In the genomic region with DNA sequence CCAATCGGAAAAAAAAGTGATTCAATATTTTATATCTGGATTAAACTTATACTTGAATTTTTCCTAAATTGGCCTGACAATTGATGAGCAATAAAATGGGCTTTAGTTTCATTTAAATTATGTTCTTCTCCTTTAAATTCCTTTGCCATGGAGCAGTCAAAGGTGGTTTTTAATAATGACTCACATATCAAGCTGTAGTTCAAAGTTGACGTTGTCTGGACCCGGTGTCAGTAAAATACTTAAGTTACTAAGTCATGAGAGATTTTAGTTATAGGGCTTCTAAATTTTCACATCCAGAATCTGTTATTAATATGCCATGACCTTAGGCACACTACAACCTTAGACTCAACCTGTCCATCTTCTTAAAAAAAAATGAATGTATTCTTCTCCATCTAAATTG, we compare ENCODE assay signal across 20 cellular contexts.
A peak's percentile ranks its signal among the peaks of the same experiment; 100 is the strongest.
DNase-seq lines count a peak whose midpoint lies in the region; ATAC-seq and TF ChIP-seq lines count a peak whose summit lies in the region.
"Had no signal": no experiment of that assay in that cellular context is flagged by ENCODE, and none has a peak within 500 bp of the region (broad histone marks: within the 10 kb centered on the region; RNA-seq: fewer than 3 reads in every experiment).

No MANE protein-coding gene starts in this region.

- ATAC-seq in thoracic aorta (ENCODE audit: insufficient number of reproducible peaks, low FRiP score, low read depth) (peak; percentile 68), natural killer cell (no peak)

- no peak overlapping the region for H3K27ac Mint-ChIP-seq in natural killer cell
- H3K27ac Mint-ChIP-seq: CD8-positive, alpha-beta memory T cell had no signal

- intact Hi-C loops in cardiac septum (cut with DNase I) (no loop called here), natural killer cell (cut with micrococcal nuclease) (no loop called here)

- no peaks in the 10 kb centered on the region for H3K9me3 ChIP-seq in cardiac muscle cell (ENCODE audit: low read depth)
- H3K9me3 ChIP-seq in adipocyte (ENCODE audit: control insufficient read depth, low read length), result no peaks in the 10 kb centered on the region
- H3K9me3 ChIP-seq in thoracic aorta, result no peaks in the 10 kb centered on the region

- H3K4me1 ChIP-seq in cardiac muscle cell (ENCODE audit: low read depth), result peaks cover 100% of the 10 kb centered on the region
- H3K4me1 ChIP-seq in adipocyte (ENCODE audit: control insufficient read depth, insufficient read depth, low read length), result peaks cover 68% of the 10 kb centered on the region
- peaks cover 24 to 56% of the 10 kb centered on the region in 2 donors for H3K4me1 ChIP-seq in thoracic aorta (ENCODE audit: control insufficient read depth in 1 of 2, low read depth in 2 of 2)

- H3K36me3 ChIP-seq in cardiac muscle cell (no peaks in the 10 kb centered on the region), adipocyte (ENCODE audit: control insufficient read depth, insufficient read depth, low read length, severe bottlenecking) (no peaks in the 10 kb centered on the region), thoracic aorta (no peaks in the 10 kb centered on the region)

- H3K27ac ChIP-seq in cardiac muscle cell (peak overlapping the region; percentile 96), thoracic aorta (peak overlapping the region in 1 of 2 donors; percentile 54)
- H3K27ac ChIP-seq: KMS-11 had no signal

- H3K9me3 Mint-ChIP-seq in natural killer cell, result peaks cover 0 to 2% of the 10 kb centered on the region in 2 donors

- H3K9ac ChIP-seq in adipocyte (ENCODE audit: low read length), result no peak overlapping the region
- H3K9ac ChIP-seq: KMS-11 had no signal

- no peak overlapping the region for H3K4me3 Mint-ChIP-seq in natural killer cell
- H3K4me3 Mint-ChIP-seq: CD8-positive, alpha-beta memory T cell had no signal

- H3K27me3 ChIP-seq in cardiac muscle cell (no peaks in the 10 kb centered on the region), adipocyte (replicated peaks; ENCODE audit: control insufficient read depth, insufficient read depth, low read length) (no peaks in the 10 kb centered on the region), thoracic aorta (replicated peaks; ENCODE audit: insufficient read depth) (no peaks in the 10 kb centered on the region)

- no peaks in the 10 kb centered on the region for H3K36me3 Mint-ChIP-seq in natural killer cell
- H3K36me3 Mint-ChIP-seq: CD8-positive, alpha-beta memory T cell had no signal

- DNase-seq in cardiac muscle cell (ENCODE audit: low read depth in 1 of 2, low spot score in 1 of 2), result peak in 1 of 2 donors; percentile 54
- DNase-seq in cardiac septum (ENCODE audit: low spot score), result no peak
- DNase-seq in adipocyte (ENCODE audit: low read depth), result peak; percentile 52
- DNase-seq in foreskin fibroblast, result peak; percentile 49 to 72
- no peak for DNase-seq in thoracic aorta (ENCODE audit: low spot score)
- no peak for DNase-seq in DMS153 treated with DMSO at 0.1 percent for 48 hours (lab: John Stamatoyannopoulos, UW; ENCODE audit: unreplicated experiment)
- DNase-seq in natural killer cell, result no peak
- DNase-seq in activated gamma-delta T cell (lab: John Stamatoyannopoulos, UW), result no peak
- DNase-seq: 8988T; activated CD4-positive, alpha-beta T cell treated with anti-CD3 and anti-CD28 coated beads, Interleukin-2, amount 50 U/mL, for 48 hours; CD8-positive, alpha-beta memory T cell; central memory CD4-positive, alpha-beta T cell; GF-D8; GOT3; NCI-H1694 treated with DMSO at 0.1 percent for 48 hours; NCI-H524; nucleus accumbens; RPMI8226; T-helper 9 cell had no signal

- no peak overlapping the region for H3K4me3 ChIP-seq in cardiac muscle cell
- peak overlapping the region; percentile 4 for H3K4me3 ChIP-seq in adipocyte (ENCODE audit: low read length)
- no peak overlapping the region for H3K4me3 ChIP-seq in foreskin fibroblast (ENCODE audit: low read depth in 1 of 2, low read length in 2 of 2)
- no peak overlapping the region for H3K4me3 ChIP-seq in thoracic aorta

- H3K4me1 Mint-ChIP-seq in natural killer cell, result no peaks in the 10 kb centered on the region
- H3K4me1 Mint-ChIP-seq: CD8-positive, alpha-beta memory T cell had no signal

- H3K27me3 Mint-ChIP-seq in natural killer cell (ENCODE audit: low read depth in 2 of 2), result no peaks in the 10 kb centered on the region
- H3K27me3 Mint-ChIP-seq: CD8-positive, alpha-beta memory T cell had no signal

- TF ChIP-seq CTCF in cardiac muscle cell (IDR thresholded peaks at IDR 0.05; ENCODE audit: low read depth, low read length), result no peak
- TF ChIP-seq CTCF in foreskin fibroblast (IDR thresholded peaks at IDR 0.05; ENCODE audit: low read depth, low read length), result no peak
- TF ChIP-seq CTCF in thoracic aorta (IDR thresholded peaks at IDR 0.05), result no peak
- TF ChIP-seq CTCF in natural killer cell (IDR thresholded peaks at IDR 0.05), result no peak

Comparison
In these comparisons a context has a peak if more than half of its experiments do, and no peak if none do; other contexts are left out.
1. DNase-seq: peak in adipocyte (single experiment) and foreskin fibroblast (2 of 2); none in cardiac septum (single experiment), thoracic aorta (single experiment), DMS153 treated with DMSO at 0.1 percent for 48 hours (single experiment), natural killer cell (single experiment) and activated gamma-delta T cell (single experiment).